ENCODE assay signal across 9 cellular contexts in genomic region chr1:23868848-23869450, GRCh38. TPM values are rescaled to one million over a fixed set of nuclear protein-coding genes. Genes with fewer than 3 reads are reported as not detected.
DNase-seq lines count a peak whose midpoint lies in the region; ATAC-seq and TF ChIP-seq lines count a peak whose summit lies in the region.
"Had no signal": no experiment of that assay in that cellular context is flagged by ENCODE, and none has a peak within 500 bp of the region (broad histone marks: within the 10 kb centered on the region; RNA-seq: fewer than 3 reads in every experiment).

No MANE protein-coding gene starts in this region.

- no peak for TF ChIP-seq CTCF in activated CD8-positive, alpha-beta T cell treated with anti-CD3 and anti-CD28 coated beads for 36 hours (IDR thresholded peaks at IDR 0.05)

- H3K4me1 Mint-ChIP-seq in activated CD8-positive, alpha-beta T cell treated with anti-CD3 and anti-CD28 coated beads for 36 hours (ENCODE audit: low read depth), result peaks cover 18% of the 10 kb centered on the region

- no peaks in the 10 kb centered on the region for H3K9me3 ChIP-seq in iPS-18c (ENCODE audit: control insufficient read depth, insufficient read depth, low read length)

- H3K27ac Mint-ChIP-seq in activated CD8-positive, alpha-beta T cell treated with anti-CD3 and anti-CD28 coated beads for 36 hours, result peak overlapping the region; percentile 53

- peak; percentile 7 for ATAC-seq in GM21447 (IDR thresholded peaks at IDR 0.05; ENCODE audit: unreplicated experiment)
- no peak for ATAC-seq in activated CD8-positive, alpha-beta T cell treated with anti-CD3 and anti-CD28 coated beads for 36 hours
- no peak for ATAC-seq in HG02588 (IDR thresholded peaks at IDR 0.05; ENCODE audit: unreplicated experiment)
- no peak for ATAC-seq in HG03432 (IDR thresholded peaks at IDR 0.05; ENCODE audit: unreplicated experiment)

- CTCF ChIA-PET in activated CD8-positive, alpha-beta T cell treated with anti-CD3 and anti-CD28 coated beads for 36 hours (lab: Charles Lee), result interaction anchor here (0.7 to 4.1 kb wide), 10 partner anchors 9 to 97 kb away, joined by 3 to 33 read pairs (median 4); partner anchors contain the start of gene GALE

- no peaks in the 10 kb centered on the region for H3K9me3 Mint-ChIP-seq in activated CD8-positive, alpha-beta T cell treated with anti-CD3 and anti-CD28 coated beads for 36 hours

- H3K4me3 Mint-ChIP-seq in activated CD8-positive, alpha-beta T cell treated with anti-CD3 and anti-CD28 coated beads for 36 hours, result peak overlapping the region; percentile 76

- peaks cover 4% of the 10 kb centered on the region for H3K36me3 Mint-ChIP-seq in activated CD8-positive, alpha-beta T cell treated with anti-CD3 and anti-CD28 coated beads for 36 hours (ENCODE audit: low read depth)

- H3K27me3 Mint-ChIP-seq in activated CD8-positive, alpha-beta T cell treated with anti-CD3 and anti-CD28 coated beads for 36 hours, result no peaks in the 10 kb centered on the region

- H3K4me3 ChIP-seq in iPS-18c (ENCODE audit: insufficient read depth, low read depth, low read length), result peak overlapping the region; percentile 31; the same call in 1 of the 2 replicates

- DNase-seq in AG08395 (ENCODE audit: low spot score) (peak; percentile 22), NCI-H345 (lab: John Stamatoyannopoulos, UW) (no peak)
- DNase-seq in activated CD8-positive, alpha-beta T cell treated with anti-CD3 and anti-CD28 coated beads for 36 hours, result no peak

- POLR2A ChIA-PET in activated CD8-positive, alpha-beta T cell treated with anti-CD3 and anti-CD28 coated beads for 36 hours (lab: Charles Lee), result interaction anchor here (0.6 kb wide), 1 partner anchor 69 kb away, joined by 3 read pairs; no protein-coding TSS in a partner anchor

- H3K27ac ChIP-seq in temporal lobe (ENCODE audit: low read depth, low read length), result peak overlapping the region; percentile 19

- intact Hi-C loops in activated CD8-positive, alpha-beta T cell treated with anti-CD3 and anti-CD28 coated beads for 36 hours (cut with micrococcal nuclease), result loop anchor here (5.0 kb wide), 1 partner anchor 67 kb away; the partner anchor contains the start of gene GALE

RNA-seq across cellular contexts. Expression of gene FUCA1, which starts 0.9 kb away (rescaled TPM):
- total RNA-seq in activated CD8-positive, alpha-beta T cell treated with anti-CD3 and anti-CD28 coated beads for 36 hours, result 1 to 10 TPM; 4.6 to 4.8 TPM
- 16.2 TPM for total RNA-seq in temporal lobe

RNA-seq across cellular contexts. Expression of gene HMGCL, which starts 43.7 kb away (rescaled TPM):
- total RNA-seq in activated CD8-positive, alpha-beta T cell treated with anti-CD3 and anti-CD28 coated beads for 36 hours, result 10 to 100 TPM; 44.9 to 46.0 TPM
- total RNA-seq in temporal lobe, result 8.4 TPM

RNA-seq across cellular contexts. Expression of gene CNR2, which starts 44.2 kb away (rescaled TPM):
- total RNA-seq in activated CD8-positive, alpha-beta T cell treated with anti-CD3 and anti-CD28 coated beads for 36 hours, result under 1 TPM; 0.25 TPM
- under 0.01 TPM for total RNA-seq in temporal lobe
- total RNA-seq: glomerular endothelial cell had no signal
